ENCODE assay signal across 1 cellular context in genomic region chr6:85679445-85680123, GRCh38.
TF ChIP-seq lines count a peak whose summit lies in the region.

No MANE protein-coding gene starts in this region.

TF ChIP-seq in GM23338, 12 proteins besides CTCF, POLR2A, EP300 and RAD21 (continued from another document):
- TF ChIP-seq, protein P1, sequence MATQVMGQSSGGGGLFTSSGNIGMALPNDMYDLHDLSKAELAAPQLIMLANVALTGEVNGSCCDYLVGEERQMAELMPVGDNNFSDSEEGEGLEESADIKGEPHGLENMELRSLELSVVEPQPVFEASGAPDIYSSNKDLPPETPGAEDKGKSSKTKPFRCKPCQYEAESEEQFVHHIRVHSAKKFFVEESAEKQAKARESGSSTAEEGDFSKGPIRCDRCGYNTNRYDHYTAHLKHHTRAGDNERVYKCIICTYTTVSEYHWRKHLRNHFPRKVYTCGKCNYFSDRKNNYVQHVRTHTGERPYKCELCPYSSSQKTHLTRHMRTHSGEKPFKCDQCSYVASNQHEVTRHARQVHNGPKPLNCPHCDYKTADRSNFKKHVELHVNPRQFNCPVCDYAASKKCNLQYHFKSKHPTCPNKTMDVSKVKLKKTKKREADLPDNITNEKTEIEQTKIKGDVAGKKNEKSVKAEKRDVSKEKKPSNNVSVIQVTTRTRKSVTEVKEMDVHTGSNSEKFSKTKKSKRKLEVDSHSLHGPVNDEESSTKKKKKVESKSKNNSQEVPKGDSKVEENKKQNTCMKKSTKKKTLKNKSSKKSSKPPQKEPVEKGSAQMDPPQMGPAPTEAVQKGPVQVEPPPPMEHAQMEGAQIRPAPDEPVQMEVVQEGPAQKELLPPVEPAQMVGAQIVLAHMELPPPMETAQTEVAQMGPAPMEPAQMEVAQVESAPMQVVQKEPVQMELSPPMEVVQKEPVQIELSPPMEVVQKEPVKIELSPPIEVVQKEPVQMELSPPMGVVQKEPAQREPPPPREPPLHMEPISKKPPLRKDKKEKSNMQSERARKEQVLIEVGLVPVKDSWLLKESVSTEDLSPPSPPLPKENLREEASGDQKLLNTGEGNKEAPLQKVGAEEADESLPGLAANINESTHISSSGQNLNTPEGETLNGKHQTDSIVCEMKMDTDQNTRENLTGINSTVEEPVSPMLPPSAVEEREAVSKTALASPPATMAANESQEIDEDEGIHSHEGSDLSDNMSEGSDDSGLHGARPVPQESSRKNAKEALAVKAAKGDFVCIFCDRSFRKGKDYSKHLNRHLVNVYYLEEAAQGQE (IDR thresholded peaks at IDR 0.05; ENCODE audit: unreplicated experiment), result no peak
TF ChIP-seq in GM23338: peak in this region for 0.
